In genomic region chr3:18369561-18370185, GRCh38 we compare ENCODE assay signal across 10 cellular contexts. TPM values are rescaled to one million over a fixed set of nuclear protein-coding genes. Genes with fewer than 3 reads are reported as not detected.
A peak's percentile ranks its signal among the peaks of the same experiment; 100 is the strongest.
DNase-seq lines count a peak whose midpoint lies in the region; ATAC-seq and TF ChIP-seq lines count a peak whose summit lies in the region.
"Had no signal": no experiment of that assay in that cellular context is flagged by ENCODE, and none has a peak within 500 bp of the region (broad histone marks: within the 10 kb centered on the region; RNA-seq: fewer than 3 reads in every experiment).

No MANE protein-coding gene starts in this region.

- H3K27me3 Mint-ChIP-seq in H9 (ENCODE audit: low read depth): no peaks in the 10 kb centered on the region

- intact Hi-C loops in cardiac septum (cut with DNase I): no loop called here

- H3K27ac Mint-ChIP-seq in activated naive CD4-positive, alpha-beta T cell treated with anti-CD3 and anti-CD28 coated beads, Interleukin-2, amount 50 U/mL, for 72 hours: peak overlapping the region; percentile 49 to 98
- no peak overlapping the region for H3K27ac Mint-ChIP-seq in H9

- H3K9me3 ChIP-seq in endocrine pancreas (ENCODE audit: control insufficient read depth, low read length) (no peaks in the 10 kb centered on the region), H9 (ENCODE audit: control insufficient read depth, low read depth, low read length) (no peaks in the 10 kb centered on the region)

- H4K91ac ChIP-seq in H9 (ENCODE audit: insufficient read length, low read depth, low read length): no peak overlapping the region

- H3K4me3 Mint-ChIP-seq in H9: no peak overlapping the region

- no peak overlapping the region for H3T11ph ChIP-seq in H9 (ENCODE audit: low read length)

- no peaks in the 10 kb centered on the region for H3K9me3 Mint-ChIP-seq in activated naive CD4-positive, alpha-beta T cell treated with anti-CD3 and anti-CD28 coated beads, Interleukin-2, amount 50 U/mL, for 72 hours
- H3K9me3 Mint-ChIP-seq in H9: no peaks in the 10 kb centered on the region; a peak in 1 of 5 replicates

- H3K9ac ChIP-seq in endocrine pancreas (ENCODE audit: control insufficient read depth, insufficient read depth, low read length) (no peak overlapping the region), H9 (ENCODE audit: extremely low read depth, insufficient read length, low read length) (no peak overlapping the region)

- no peaks in the 10 kb centered on the region for H3K36me3 ChIP-seq in endocrine pancreas (ENCODE audit: control insufficient read depth, insufficient read depth, low read length)

- no peak overlapping the region for H2BK15ac ChIP-seq in H9 (ENCODE audit: low read depth, low read length)

- H3K14ac ChIP-seq in H9 (ENCODE audit: insufficient read depth, low read length): no peak overlapping the region

- no peaks in the 10 kb centered on the region for H4K20me1 ChIP-seq in H9 (ENCODE audit: control insufficient read depth, insufficient read depth, insufficient read length)

- H3K4ac ChIP-seq in H9 (ENCODE audit: low read depth, low read length): no peak overlapping the region

- H3K4me1 Mint-ChIP-seq in H9: peaks cover 9 to 18% of the 10 kb centered on the region in 2 experiments

- no peak overlapping the region for H2BK20ac ChIP-seq in H9 (ENCODE audit: low read depth, low read length, poor library complexity, severe bottlenecking)

- no peaks in the 10 kb centered on the region for H3K23me2 ChIP-seq in H9 (ENCODE audit: insufficient read length, low read depth, low read length, poor library complexity, severe bottlenecking)

- no peak overlapping the region for H3K23ac ChIP-seq in H9 (ENCODE audit: insufficient read length, low read depth, low read length)

- H3K4me1 ChIP-seq in endocrine pancreas (ENCODE audit: control insufficient read depth, insufficient read depth, low read length) (peaks cover 27% of the 10 kb centered on the region), H9 (ENCODE audit: insufficient read depth, low read length) (no peaks in the 10 kb centered on the region; the same call in 1 of the 2 replicates)

- DNase-seq in activated naive CD4-positive, alpha-beta T cell treated with anti-CD3 and anti-CD28 coated beads, Interleukin-2, amount 50 U/mL, for 72 hours (ENCODE audit: low spot score in 2 of 2): no peak
- no peak for DNase-seq in activated naive CD4-positive, alpha-beta T cell treated with Interleukin-2 at 50 U/mL for 16 hours
- DNase-seq in NCI-H774 (lab: John Stamatoyannopoulos, UW): peak; percentile 86
- no peak for DNase-seq in epidermal melanocyte (ENCODE audit: insufficient read length, low spot score)
- DNase-seq in cardiac septum (ENCODE audit: low spot score): no peak
- DNase-seq in H9: no peak
- DNase-seq: GF-D8, IMR-90 had no signal

- no peak for ATAC-seq in activated naive CD4-positive, alpha-beta T cell treated with anti-CD3 and anti-CD28 coated beads, Interleukin-2, amount 50 U/mL, for 72 hours
- ATAC-seq in GM18907 (IDR thresholded peaks at IDR 0.05; ENCODE audit: unreplicated experiment): no peak

- H4K5ac ChIP-seq in H9 (ENCODE audit: insufficient read length, low read depth, low read length): no peak overlapping the region

- H2BK12ac ChIP-seq in H9 (ENCODE audit: insufficient read length, low read depth, low read length): no peak overlapping the region

- H3K79me1 ChIP-seq in H9 (ENCODE audit: insufficient read depth, low read depth, low read length, poor library complexity, severe bottlenecking): no peaks in the 10 kb centered on the region

- H2BK120ac ChIP-seq in H9 (ENCODE audit: low read depth, low read length, poor library complexity, severe bottlenecking): no peak overlapping the region

- H3K36me3 Mint-ChIP-seq in activated naive CD4-positive, alpha-beta T cell treated with anti-CD3 and anti-CD28 coated beads, Interleukin-2, amount 50 U/mL, for 72 hours: peaks cover 38 to 89% of the 10 kb centered on the region in 2 donors
- no peaks in the 10 kb centered on the region; a peak in 1 of 7 replicates for H3K36me3 Mint-ChIP-seq in H9 (ENCODE audit: insufficient read depth in 1 of 3, low read depth in 3 of 3)

- no peaks in the 10 kb centered on the region for H3K79me2 ChIP-seq in H9 (ENCODE audit: insufficient read depth, low read length)

- no peak for TF ChIP-seq CTCF in H9 (conservative IDR thresholded peaks at IDR 0.05)

- no peak overlapping the region for H3K18ac ChIP-seq in H9 (ENCODE audit: insufficient read length, low read depth, low read length)

- H2AFZ ChIP-seq in H9 (ENCODE audit: low read length): no peak overlapping the region

- no peak overlapping the region for H2AK5ac ChIP-seq in H9 (ENCODE audit: insufficient read length, low read length)

- no CpG with 5 or more reads among the region's 13 CpGs for WGBS in H9 (ENCODE audit: extremely low coverage, insufficient read length, low lambda C conversion rate)

- H3K27me3 ChIP-seq in endocrine pancreas (ENCODE audit: control insufficient read depth, insufficient read depth, low read length) (no peaks in the 10 kb centered on the region), H9 (ENCODE audit: insufficient read depth, low read length) (no peaks in the 10 kb centered on the region)

- peak overlapping the region; percentile 60 for H3K4me3 ChIP-seq in endocrine pancreas (ENCODE audit: control insufficient read depth, insufficient read depth, low read length)

- no peak overlapping the region for H3K27ac ChIP-seq in H9 (ENCODE audit: insufficient read length, low read depth, low read length)

- no peak overlapping the region for H2BK5ac ChIP-seq in H9 (ENCODE audit: insufficient read length, low read length)

- no peak overlapping the region for H4K8ac ChIP-seq in H9 (replicated peaks; ENCODE audit: insufficient read length, low read depth, low read length)

- H3K4me2 ChIP-seq in H9 (ENCODE audit: insufficient read depth, insufficient read length, low read length): no peak overlapping the region

- H3K56ac ChIP-seq in H9 (ENCODE audit: insufficient read length, low read depth, low read length): no peak overlapping the region

RNA-seq across cellular contexts. Expression of gene SATB1, which starts 55.5 kb away (rescaled TPM):
- total RNA-seq in activated naive CD4-positive, alpha-beta T cell treated with anti-CD3 and anti-CD28 coated beads, Interleukin-2, amount 50 U/mL, for 72 hours: 100 to 1,000 TPM; 279 to 444 TPM
- total RNA-seq in cardiac septum (56.9 TPM), H9 (2021) (23.4 and 30.7 TPM in 2 replicates)

Comparison
In these comparisons a context has a peak if more than half of its experiments do, and no peak if none do; other contexts are left out.
1. H3K27ac Mint-ChIP-seq: peak in activated naive CD4-positive, alpha-beta T cell treated with anti-CD3 and anti-CD28 coated beads, Interleukin-2, amount 50 U/mL, for 72 hours (2 of 2); none in H9 (0 of 3).